7 cellular contexts compared by ENCODE assay signal in genomic region chr2:136765256-136765735, GRCh38. TPM values are rescaled to one million over a fixed set of nuclear protein-coding genes. Genes with fewer than 3 reads are reported as not detected.
DNase-seq lines count a peak whose midpoint lies in the region; ATAC-seq and TF ChIP-seq lines count a peak whose summit lies in the region.

TSS of gene THSD7B (plus strand) at chr2:136765545. CDS start at chr2:136882179, 116,634 bp downstream.

- H4K20me1 ChIP-seq in smooth muscle cell (ENCODE audit: low read depth) = no peaks in the 10 kb centered on the region

- CTCF ChIA-PET in activated CD8-positive, alpha-beta T cell treated with anti-CD3 and anti-CD28 coated beads for 36 hours (lab: Charles Lee) = no interaction called here

- no peaks in the 10 kb centered on the region for H3K4me1 Mint-ChIP-seq in activated CD8-positive, alpha-beta T cell treated with anti-CD3 and anti-CD28 coated beads for 36 hours (ENCODE audit: low read depth)

- H3K4me1 ChIP-seq in iPS-15b (ENCODE audit: control insufficient read depth, insufficient read depth, low read length) (peaks cover 7% of the 10 kb centered on the region), smooth muscle cell (ENCODE audit: low read depth) (peaks cover 13% of the 10 kb centered on the region)

- H3K4me3 ChIP-seq in H7 (ENCODE audit: insufficient read depth, low read depth, low read length) = peak within 1 kb of the TSS; percentile 53
- peak within 1 kb of the TSS; percentile 67 for H3K4me3 ChIP-seq in iPS-15b (ENCODE audit: low read depth, low read length)
- peak within 1 kb of the TSS; percentile 52 for H3K4me3 ChIP-seq in smooth muscle cell

- no peak for TF ChIP-seq CTCF in activated CD8-positive, alpha-beta T cell treated with anti-CD3 and anti-CD28 coated beads for 36 hours (IDR thresholded peaks at IDR 0.05)
- TF ChIP-seq CTCF in smooth muscle cell (IDR thresholded peaks at IDR 0.05; ENCODE audit: borderline replicate concordance, insufficient read depth, poor library complexity, severe bottlenecking) = no peak

- H3K9ac ChIP-seq in iPS-15b (ENCODE audit: low read depth, low read length) (peak within 1 kb of the TSS; percentile 61), smooth muscle cell (ENCODE audit: low read depth) (no peak within 1 kb of the TSS)

- no peaks in the 10 kb centered on the region for H3K9me3 Mint-ChIP-seq in activated CD8-positive, alpha-beta T cell treated with anti-CD3 and anti-CD28 coated beads for 36 hours

- H2AFZ ChIP-seq in smooth muscle cell (ENCODE audit: low read depth) = peak within 1 kb of the TSS; percentile 79

- peaks cover 54% of the 10 kb centered on the region for H3K27me3 Mint-ChIP-seq in activated CD8-positive, alpha-beta T cell treated with anti-CD3 and anti-CD28 coated beads for 36 hours

- H3K4me2 ChIP-seq in smooth muscle cell = peak within 1 kb of the TSS; percentile 92

- no peaks in the 10 kb centered on the region for H3K36me3 Mint-ChIP-seq in activated CD8-positive, alpha-beta T cell treated with anti-CD3 and anti-CD28 coated beads for 36 hours (ENCODE audit: low read depth)

- intact Hi-C loops in activated CD8-positive, alpha-beta T cell treated with anti-CD3 and anti-CD28 coated beads for 36 hours (cut with micrococcal nuclease) = no loop called here

- DNase-seq in H7 (peak; percentile 81), smooth muscle cell (lab: John Stamatoyannopoulos, UW; ENCODE audit: unreplicated experiment) (no peak), OCI-M1 (lab: John Stamatoyannopoulos, UW) (no peak)
- DNase-seq in activated CD8-positive, alpha-beta T cell treated with anti-CD3 and anti-CD28 coated beads for 36 hours = no peak
- no peak for DNase-seq in effector CD8-positive, alpha-beta T cell (lab: John Stamatoyannopoulos, UW)

- H3K4me3 Mint-ChIP-seq in activated CD8-positive, alpha-beta T cell treated with anti-CD3 and anti-CD28 coated beads for 36 hours = no peak within 1 kb of the TSS

- H3K79me2 ChIP-seq in smooth muscle cell (ENCODE audit: low read depth) = no peaks in the 10 kb centered on the region

- ATAC-seq in activated CD8-positive, alpha-beta T cell treated with anti-CD3 and anti-CD28 coated beads for 36 hours = peak; percentile 17
- ATAC-seq in HG02884 (IDR thresholded peaks at IDR 0.05; ENCODE audit: unreplicated experiment) = no peak

- peaks cover 57% of the 10 kb centered on the region for H3K27me3 ChIP-seq in H7 (ENCODE audit: control insufficient read depth, insufficient read depth, low read length)
- H3K27me3 ChIP-seq in iPS-15b (ENCODE audit: control insufficient read depth, insufficient read depth, low read length) = peaks cover 60% of the 10 kb centered on the region
- peaks cover 89% of the 10 kb centered on the region for H3K27me3 ChIP-seq in smooth muscle cell (ENCODE audit: low read depth)

- POLR2A ChIA-PET in activated CD8-positive, alpha-beta T cell treated with anti-CD3 and anti-CD28 coated beads for 36 hours (lab: Charles Lee) = no interaction called here

- H3K27ac ChIP-seq in smooth muscle cell (ENCODE audit: low read depth) = no peak within 1 kb of the TSS

- WGBS in smooth muscle cell (ENCODE audit: low lambda C conversion rate) = 0% methylated on average over 5 of the region's 43 CpGs

- H3K36me3 ChIP-seq in H7 (replicated peaks; ENCODE audit: control insufficient read depth, insufficient read depth, low read length) = no peaks in the 10 kb centered on the region
- no peaks in the 10 kb centered on the region for H3K36me3 ChIP-seq in iPS-15b (ENCODE audit: control insufficient read depth, insufficient read depth, low read length)
- H3K36me3 ChIP-seq in smooth muscle cell (ENCODE audit: low read depth) = no peaks in the 10 kb centered on the region

- no peaks in the 10 kb centered on the region for H3K9me3 ChIP-seq in iPS-15b (ENCODE audit: control insufficient read depth, insufficient read depth, low read length)
- H3K9me3 ChIP-seq in smooth muscle cell (replicated peaks; ENCODE audit: low read depth) = no peaks in the 10 kb centered on the region

- no peaks in the 10 kb centered on the region for H3F3A ChIP-seq in smooth muscle cell (ENCODE audit: low read depth)

- no peak within 1 kb of the TSS for H3K27ac Mint-ChIP-seq in activated CD8-positive, alpha-beta T cell treated with anti-CD3 and anti-CD28 coated beads for 36 hours

RNA-seq across cellular contexts. Expression of gene THSD7B, which starts in this region (rescaled TPM):
- total RNA-seq in H7 (2014; rRNA removed; shearing (Covaris generic)) = 0.22 and 0.28 TPM in 2 replicates
- total RNA-seq in activated CD8-positive, alpha-beta T cell treated with anti-CD3 and anti-CD28 coated beads for 36 hours = not detected
- not detected in 2 replicates for total RNA-seq in smooth muscle cell
- not detected in 2 replicates for polyA plus RNA-seq in smooth muscle cell

Comparison
In these comparisons a context has a peak if more than half of its experiments do, and no peak if none do; other contexts are left out.
1. Peak in DNase-seq and H3K4me3 ChIP-seq in H7; RNA of the gene not detected or under 1 TPM.
2. Peak in ATAC-seq in activated CD8-positive, alpha-beta T cell treated with anti-CD3 and anti-CD28 coated beads for 36 hours; RNA of the gene not detected or under 1 TPM.